ENCODE assay signal across 18 cellular contexts in the genomic region with DNA sequence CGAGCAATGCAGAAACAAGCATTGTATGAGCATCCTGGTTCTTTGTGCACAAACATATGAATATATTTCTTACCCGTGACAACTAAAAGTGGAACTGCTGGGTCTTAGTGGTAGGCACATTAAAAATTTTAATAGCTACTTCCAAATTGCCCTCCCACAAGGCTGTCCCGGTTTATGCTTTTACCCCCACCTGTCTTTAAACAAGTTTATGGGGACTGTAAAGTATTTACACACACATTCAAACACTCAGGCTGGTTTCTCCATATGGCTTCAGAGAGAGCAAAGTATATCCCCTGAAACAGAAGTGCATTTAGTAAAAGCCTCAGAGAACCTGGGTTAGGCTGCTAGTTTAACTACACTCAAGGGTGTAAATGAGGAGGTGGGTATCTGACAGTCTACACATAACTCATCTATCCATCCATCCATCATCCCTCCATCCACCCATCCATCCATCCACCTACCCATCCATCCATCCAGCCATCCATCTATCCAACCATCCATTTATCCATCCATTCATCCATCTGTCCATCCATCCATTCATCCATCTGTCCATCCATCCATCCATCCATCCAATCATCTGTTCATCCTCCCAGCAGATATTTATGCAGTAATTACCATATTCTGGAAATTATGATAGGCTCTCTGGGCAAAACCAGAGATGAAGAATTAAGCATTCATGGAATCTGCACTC.
A peak's percentile ranks its signal among the peaks of the same experiment; 100 is the strongest.
DNase-seq lines count a peak whose midpoint lies in the region; ATAC-seq and TF ChIP-seq lines count a peak whose summit lies in the region.
"Had no signal": no experiment of that assay in that cellular context is flagged by ENCODE, and none has a peak within 500 bp of the region (broad histone marks: within the 10 kb centered on the region; RNA-seq: fewer than 3 reads in every experiment).

No MANE protein-coding gene starts in this region.

- no peaks in the 10 kb centered on the region for H3K9me3 Mint-ChIP-seq in MCF 10A (ENCODE audit: unreplicated experiment)

- H3K27me3 Mint-ChIP-seq in MCF 10A (ENCODE audit: insufficient read depth, unreplicated experiment) (no peaks in the 10 kb centered on the region), T-helper 17 cell (peaks cover 58% of the 10 kb centered on the region)

- H3K27ac ChIP-seq in mammary epithelial cell (ENCODE audit: insufficient read depth, low read depth, low read length) (no peak overlapping the region), mucosa of rectum (ENCODE audit: low read depth in 2 of 2, low read length in 2 of 2) (peak overlapping the region; percentile 78 to 81), Peyer's patch (peak overlapping the region in 1 of 4 donors; percentile 8), tibial artery (no peak overlapping the region)
- H3K27ac ChIP-seq: C4-2B had no signal

- DNase-seq in MCF 10A (ENCODE audit: unreplicated experiment) (no peak), mammary epithelial cell (no peak), adipocyte (ENCODE audit: low read depth) (no peak), Peyer's patch (no peak), T-helper 17 cell (no peak), tibial artery (no peak)
- DNase-seq: 8988T, NCI-H1105 treated with DMSO at 0.1 percent for 48 hours, NCI-H1930, NCI-H2171, NCI-H446 treated with DMSO at 0.1 percent for 48 hours, NCI-H748 treated with DMSO at 0.1 percent for 48 hours had no signal

- H3K4me3 Mint-ChIP-seq in MCF 10A (ENCODE audit: unreplicated experiment) (no peak overlapping the region), T-helper 17 cell (no peak overlapping the region)

- intact Hi-C loops in MCF 10A (cut with micrococcal nuclease) (no loop called here), mammary epithelial cell (cut with micrococcal nuclease) (no loop called here), tibial artery (cut with DNase I; ENCODE audit: low total_unique reads) (no loop called here)

- H3K9me3 ChIP-seq in mammary epithelial cell (replicated peaks; ENCODE audit: insufficient read depth, low read length) (no peaks in the 10 kb centered on the region), adipocyte (ENCODE audit: control insufficient read depth, low read length) (no peaks in the 10 kb centered on the region), mucosa of rectum (ENCODE audit: control insufficient read depth in 2 of 2, low read length in 2 of 2) (no peaks in the 10 kb centered on the region), Peyer's patch (no peaks in the 10 kb centered on the region), T-helper 17 cell (ENCODE audit: control insufficient read depth, low read length, poor library complexity, severe bottlenecking) (no peaks in the 10 kb centered on the region), tibial artery (no peaks in the 10 kb centered on the region)
- H3K9me3 ChIP-seq: HAP-1 had no signal

- H3K36me3 Mint-ChIP-seq in MCF 10A (ENCODE audit: insufficient read depth, unreplicated experiment) (no peaks in the 10 kb centered on the region), T-helper 17 cell (ENCODE audit: low read depth) (no peaks in the 10 kb centered on the region)

- TF ChIP-seq POLR2A in Peyer's patch (IDR thresholded peaks at IDR 0.05) = no peak

- POLR2A ChIA-PET in MCF 10A (lab: Yijun Ruan, JAX) = interaction anchor here (0.7 kb wide), 1 partner anchor 143 kb away, joined by 4 read pairs; no protein-coding TSS in a partner anchor

- H3K27ac Mint-ChIP-seq in MCF 10A (ENCODE audit: low read depth, unreplicated experiment) (peak overlapping the region; percentile 44), T-helper 17 cell (no peak overlapping the region)

- no peaks in the 10 kb centered on the region for H3K36me3 ChIP-seq in mammary epithelial cell (ENCODE audit: insufficient read depth, low read length)
- H3K36me3 ChIP-seq in adipocyte (ENCODE audit: control insufficient read depth, insufficient read depth, low read length, severe bottlenecking) = no peaks in the 10 kb centered on the region
- H3K36me3 ChIP-seq in mucosa of rectum (ENCODE audit: control insufficient read depth in 2 of 2, insufficient read depth in 2 of 2, low read length in 2 of 2) = peaks cover 0 to 2% of the 10 kb centered on the region in 2 donors
- no peaks in the 10 kb centered on the region for H3K36me3 ChIP-seq in Peyer's patch
- no peaks in the 10 kb centered on the region for H3K36me3 ChIP-seq in tibial artery
- H3K36me3 ChIP-seq: HAP-1 had no signal

- dilution Hi-C loops in mammary epithelial cell (cut with HindIII; ENCODE audit: low sequenced_read_pairs) = no loop called here

- no peak overlapping the region for H3K9ac ChIP-seq in mammary epithelial cell (ENCODE audit: insufficient read depth, low read length)
- H3K9ac ChIP-seq in adipocyte (ENCODE audit: low read length) = peak overlapping the region; percentile 27
- peak overlapping the region in 1 of 2 donors; percentile 36 for H3K9ac ChIP-seq in mucosa of rectum (ENCODE audit: low read depth in 1 of 2, low read length in 2 of 2)

- no peak overlapping the region for H2AFZ ChIP-seq in mammary epithelial cell (ENCODE audit: low read depth, low read length)

- no TSS peak for BruUV-seq in MCF 10A (replicated peaks; lab: Mats Ljungman, UMichigan)
- BruUV-seq in mammary epithelial cell (replicated peaks; lab: Mats Ljungman, UMichigan) = no TSS peak

- in situ Hi-C loops in mammary epithelial cell (cut with MboI; ENCODE audit: low sequenced_read_pairs in 2 of 2) = no loop called here

- H3K79me2 ChIP-seq in mammary epithelial cell (ENCODE audit: insufficient read depth, low read length) = peaks cover 13% of the 10 kb centered on the region

- H3K4me3 ChIP-seq in mammary epithelial cell (replicated peaks in 1 of 3; ENCODE audit: insufficient read depth in 1 of 3, low read depth in 2 of 3, low read length in 3 of 3) = no peak overlapping the region
- H3K4me3 ChIP-seq in adipocyte (ENCODE audit: low read length) = no peak overlapping the region
- peak overlapping the region in 1 of 2 donors; percentile 29 for H3K4me3 ChIP-seq in mucosa of rectum (ENCODE audit: low read length in 2 of 2)
- no peak overlapping the region for H3K4me3 ChIP-seq in Peyer's patch
- H3K4me3 ChIP-seq in tibial artery = no peak overlapping the region
- H3K4me3 ChIP-seq: HAP-1, K562 had no signal

- 100% methylated on average over 3 of the region's 3 CpGs for WGBS in mammary epithelial cell (ENCODE audit: low coverage, missing lambda C conversion rate)

- CTCF ChIA-PET in MCF 10A (lab: Yijun Ruan, JAX) (interaction anchor here (0.6 kb wide), 1 partner anchor 1247 kb away, joined by 3 read pairs; no protein-coding TSS in a partner anchor), mammary epithelial cell (lab: Charles Lee; ENCODE audit: low non-redundant PET) (no interaction called here)

- H4K20me1 ChIP-seq in mammary epithelial cell (ENCODE audit: insufficient read depth, low read length) = no peaks in the 10 kb centered on the region

- ATAC-seq in GM19397 (IDR thresholded peaks at IDR 0.05; ENCODE audit: unreplicated experiment) (no peak), T-helper 17 cell (no peak)
- ATAC-seq: K562, Panc1 had no signal

- no peak for TF ChIP-seq CTCF in MCF 10A (IDR thresholded peaks at IDR 0.05; ENCODE audit: unreplicated experiment)
- no peak for TF ChIP-seq CTCF in mammary epithelial cell (conservative IDR thresholded peaks at IDR 0.05 in 1 of 2, IDR thresholded peaks at IDR 0.05 in 1 of 2; ENCODE audit: extremely low read depth in 1 of 2, insufficient read depth in 1 of 2, low read depth in 1 of 2, low read length in 2 of 2)
- TF ChIP-seq CTCF in Peyer's patch (IDR thresholded peaks at IDR 0.05) = no peak
- no peak for TF ChIP-seq CTCF in tibial artery (IDR thresholded peaks at IDR 0.05)

- no peak overlapping the region for H3K4me2 ChIP-seq in mammary epithelial cell (ENCODE audit: insufficient read depth, low read depth, low read length)

- no peaks in the 10 kb centered on the region for H3K27me3 ChIP-seq in mammary epithelial cell (ENCODE audit: insufficient read depth, low read length)
- H3K27me3 ChIP-seq in adipocyte (replicated peaks; ENCODE audit: control insufficient read depth, insufficient read depth, low read length) = no peaks in the 10 kb centered on the region
- peaks cover 0 to 2% of the 10 kb centered on the region in 2 donors for H3K27me3 ChIP-seq in mucosa of rectum (ENCODE audit: control insufficient read depth in 2 of 2, insufficient read depth in 2 of 2, low read length in 2 of 2)
- H3K27me3 ChIP-seq in Peyer's patch = no peaks in the 10 kb centered on the region
- H3K27me3 ChIP-seq in tibial artery = no peaks in the 10 kb centered on the region

- H3K4me1 ChIP-seq in mammary epithelial cell (ENCODE audit: insufficient read depth, low read length) (no peaks in the 10 kb centered on the region), adipocyte (ENCODE audit: control insufficient read depth, insufficient read depth, low read length) (peaks cover 64% of the 10 kb centered on the region), mucosa of rectum (ENCODE audit: control insufficient read depth in 2 of 2, insufficient read depth in 2 of 2, low read length in 2 of 2) (peaks cover 55 to 71% of the 10 kb centered on the region in 2 donors), Peyer's patch (peaks cover 0 to 13% (median 2%) of the 10 kb centered on the region in 4 donors), tibial artery (peaks cover 0 to 47% (median 28%) of the 10 kb centered on the region in 4 donors)
- H3K4me1 ChIP-seq: HAP-1 had no signal

- peaks cover 12% of the 10 kb centered on the region for H3K4me1 Mint-ChIP-seq in MCF 10A (ENCODE audit: insufficient read depth, unreplicated experiment)
- no peaks in the 10 kb centered on the region for H3K4me1 Mint-ChIP-seq in T-helper 17 cell

Comparison
In these comparisons a context has a peak if more than half of its experiments do, and no peak if none do; other contexts are left out.
1. H3K27ac ChIP-seq: peak in mucosa of rectum (2 of 2); none in mammary epithelial cell (single experiment) and tibial artery (0 of 2).